In the genomic region with DNA sequence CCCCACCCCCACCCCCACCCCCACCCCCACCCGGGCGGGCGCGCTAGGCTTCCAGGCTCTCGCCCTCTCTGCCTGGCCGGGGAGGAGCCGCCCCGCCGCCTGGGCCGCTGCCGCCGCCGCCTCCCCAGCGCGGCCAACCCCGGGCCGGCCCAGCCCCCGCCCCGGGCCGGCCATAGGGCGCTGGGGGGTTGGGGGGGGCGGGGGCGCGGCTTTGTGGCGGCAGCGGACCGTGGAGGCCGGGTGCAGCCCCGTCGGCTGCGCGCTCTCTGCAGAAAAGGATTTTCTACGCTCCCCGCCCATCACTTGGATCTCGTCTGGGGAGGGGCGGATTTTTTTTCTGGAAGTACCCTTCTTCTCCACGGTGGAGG, we compare ENCODE assay signal across 8 cellular contexts.
DNase-seq lines count a peak whose midpoint lies in the region; ATAC-seq and TF ChIP-seq lines count a peak whose summit lies in the region.

No MANE protein-coding gene starts in this region.

- no peaks in the 10 kb centered on the region for H3K36me3 Mint-ChIP-seq in natural killer cell treated with Interleukin-12 subunit alpha and Interleukin-12 subunit beta and Interleukin-15 and Interleukin-18, amount 100 ng/mL, for 72 hours

- no peak for TF ChIP-seq CTCF in fibroblast of mammary gland (conservative IDR thresholded peaks at IDR 0.05; ENCODE audit: control insufficient read depth, insufficient read depth, low read depth, low read length)

- no peak overlapping the region for H3K27ac Mint-ChIP-seq in natural killer cell treated with Interleukin-12 subunit alpha and Interleukin-12 subunit beta and Interleukin-15 and Interleukin-18, amount 100 ng/mL, for 72 hours

- peak; percentile 45 for DNase-seq in NCI-H1092 treated with DMSO at 0.1 percent for 48 hours (lab: John Stamatoyannopoulos, UW)
- no peak for DNase-seq in NCI-H1092 (lab: John Stamatoyannopoulos, UW)
- DNase-seq in HuH-7 (ENCODE audit: low spot score), result peak; percentile 61
- DNase-seq in UCSD-AML1 (lab: John Stamatoyannopoulos, UW; ENCODE audit: unreplicated experiment), result peak; percentile 24
- peak; percentile 51 for DNase-seq in fibroblast of mammary gland (ENCODE audit: low read depth)
- no peak for DNase-seq in natural killer cell treated with Interleukin-12 subunit alpha and Interleukin-12 subunit beta and Interleukin-15 and Interleukin-18, amount 100 ng/mL, for 72 hours (ENCODE audit: low spot score)
- DNase-seq in NCI-H1048 (lab: John Stamatoyannopoulos, UW), result no peak

- peak overlapping the region; percentile 84 for H3K4me3 ChIP-seq in fibroblast of mammary gland (ENCODE audit: control insufficient read depth, low read depth, low read length)

- no peaks in the 10 kb centered on the region for H3K9me3 Mint-ChIP-seq in natural killer cell treated with Interleukin-12 subunit alpha and Interleukin-12 subunit beta and Interleukin-15 and Interleukin-18, amount 100 ng/mL, for 72 hours

- peak overlapping the region; percentile 17 for H3K4me3 Mint-ChIP-seq in natural killer cell treated with Interleukin-12 subunit alpha and Interleukin-12 subunit beta and Interleukin-15 and Interleukin-18, amount 100 ng/mL, for 72 hours

- peaks cover 21 to 23% of the 10 kb centered on the region in 2 donors for H3K27me3 Mint-ChIP-seq in natural killer cell treated with Interleukin-12 subunit alpha and Interleukin-12 subunit beta and Interleukin-15 and Interleukin-18, amount 100 ng/mL, for 72 hours

- peaks cover 7 to 10% of the 10 kb centered on the region in 2 donors for H3K4me1 Mint-ChIP-seq in natural killer cell treated with Interleukin-12 subunit alpha and Interleukin-12 subunit beta and Interleukin-15 and Interleukin-18, amount 100 ng/mL, for 72 hours (ENCODE audit: low read depth in 2 of 2)

- ATAC-seq in GM21515 (IDR thresholded peaks at IDR 0.05; ENCODE audit: unreplicated experiment), result peak; percentile 48
- ATAC-seq in natural killer cell treated with Interleukin-12 subunit alpha and Interleukin-12 subunit beta and Interleukin-15 and Interleukin-18, amount 100 ng/mL, for 72 hours, result peak; percentile 77 to 78

Comparison
In these comparisons a context has a peak if more than half of its experiments do, and no peak if none do; other contexts are left out.
1. DNase-seq: peak in NCI-H1092 treated with DMSO at 0.1 percent for 48 hours (single experiment), HuH-7 (single experiment), UCSD-AML1 (single experiment) and fibroblast of mammary gland (single experiment); none in NCI-H1092 (single experiment), natural killer cell treated with Interleukin-12 subunit alpha and Interleukin-12 subunit beta and Interleukin-15 and Interleukin-18, amount 100 ng/mL, for 72 hours (single experiment) and NCI-H1048 (single experiment).